In genomic region chr20:4795394-4795793, GRCh38 we compare ENCODE assay signal across 1 cellular context.
TF ChIP-seq lines count a peak whose summit lies in the region.

No MANE protein-coding gene starts in this region.

TF ChIP-seq in GM23338, 12 proteins besides CTCF, POLR2A, EP300 and RAD21 (continued from another document):
- no peak for TF ChIP-seq ZNF462 (CRISPR knock-in tag; IDR thresholded peaks at IDR 0.05)
- TF ChIP-seq ETS1 (IDR thresholded peaks at IDR 0.05), result no peak
